ENCODE assay signal across 9 cellular contexts in the genomic region with DNA sequence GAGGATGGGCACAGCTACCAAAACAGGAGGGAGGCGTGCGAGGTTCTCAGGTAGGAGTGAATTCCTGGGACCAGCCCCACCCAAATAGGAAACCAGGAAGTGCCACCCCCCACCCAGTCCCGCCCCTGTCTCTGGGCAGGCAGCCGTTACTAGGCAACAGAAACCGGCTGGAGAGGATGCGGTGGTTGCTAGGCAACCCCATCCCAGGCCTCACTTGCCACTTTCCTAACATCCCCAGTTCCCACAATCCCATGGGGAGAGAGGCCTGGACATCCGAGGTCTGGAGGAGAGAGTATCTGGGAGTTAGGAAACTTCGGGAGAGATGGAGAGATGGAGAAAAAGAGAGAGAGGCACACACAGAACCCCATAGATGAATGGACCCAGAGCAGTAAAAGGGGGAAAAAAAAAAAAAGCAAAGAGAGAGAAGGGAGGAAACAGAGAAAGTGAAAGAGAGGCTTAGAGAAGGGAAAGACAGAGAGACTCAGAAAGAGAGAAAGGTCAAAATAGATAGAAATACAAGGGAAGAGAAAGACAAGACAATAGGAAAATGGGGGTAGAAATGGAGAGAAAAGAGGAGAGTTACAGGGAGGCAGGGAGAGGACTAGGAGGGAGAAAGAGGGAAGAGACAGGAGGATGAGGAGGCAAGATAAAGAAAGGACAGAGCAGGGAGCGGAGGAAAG. TPM values are rescaled to one million over a fixed set of nuclear protein-coding genes. Genes with fewer than 3 reads are reported as not detected.
DNase-seq lines count a peak whose midpoint lies in the region; ATAC-seq and TF ChIP-seq lines count a peak whose summit lies in the region.
"Had no signal": no experiment of that assay in that cellular context is flagged by ENCODE, and none has a peak within 500 bp of the region (broad histone marks: within the 10 kb centered on the region; RNA-seq: fewer than 3 reads in every experiment).

No MANE protein-coding gene starts in this region.

- TF ChIP-seq CTCF in fibroblast of the aortic adventitia (IDR thresholded peaks at IDR 0.05; ENCODE audit: insufficient read depth, low read length) (no peak), heart right ventricle (IDR thresholded peaks at IDR 0.05) (no peak)

- H3K36me3 ChIP-seq in heart right ventricle, result no peaks in the 10 kb centered on the region

- H3K9me3 ChIP-seq in heart right ventricle, result no peaks in the 10 kb centered on the region

- H3K27me3 ChIP-seq in heart right ventricle, result peaks cover 0 to 51% (median 43%) of the 10 kb centered on the region in 7 donors

- DNase-seq in AG08396 (ENCODE audit: low spot score), result peak; percentile 50
- peak; percentile 28 for DNase-seq in GM03348 (ENCODE audit: low spot score)
- DNase-seq in NCI-H748 (lab: John Stamatoyannopoulos, UW; ENCODE audit: unreplicated experiment), result peak; percentile 98
- peak; percentile 7 for DNase-seq in fibroblast of the aortic adventitia (ENCODE audit: low read depth)
- no peak for DNase-seq in heart right ventricle
- DNase-seq in mesenteric fat pad (ENCODE audit: low spot score), result no peak
- DNase-seq: GF-D8 had no signal

- peaks cover 0 to 12% (median 5%) of the 10 kb centered on the region in 9 donors for H3K4me1 ChIP-seq in heart right ventricle

- ATAC-seq in heart right ventricle (no peak), GM21526 (IDR thresholded peaks at IDR 0.05; ENCODE audit: low FRiP score, unreplicated experiment) (no peak), GM19395 (IDR thresholded peaks at IDR 0.05; ENCODE audit: unreplicated experiment) (no peak)

- intact Hi-C loops in heart right ventricle (cut with DNase I), result no loop called here

- WGBS in heart right ventricle, 2 donors, result 44 to 55% methylated on average over 9 of the region's 9 CpGs

- H3K4me3 ChIP-seq in fibroblast of the aortic adventitia (ENCODE audit: low read depth, low read length), result no peak overlapping the region
- H3K4me3 ChIP-seq in heart right ventricle, result no peak overlapping the region

- H3K27ac ChIP-seq in heart right ventricle, result no peak overlapping the region

RNA-seq across cellular contexts. Expression of a gene that starts 3.8 kb away (rescaled TPM):
- 0.08 and 0.18 TPM in 2 replicates for total RNA-seq in fibroblast of the aortic adventitia (ENCODE audit: low replicate concordance)
- total RNA-seq in heart right ventricle, result 1 to 10 TPM; 1.2 to 9.3 (median 3.0) TPM
- polyA plus RNA-seq in heart right ventricle, result 1 to 10 TPM in 1 of 2 donors, under 1 TPM in 1; 0.35 to 1.4 TPM
- total RNA-seq in mesenteric fat pad, result 0.80 TPM

RNA-seq across cellular contexts. Expression of a gene that starts 9.8 kb away (rescaled TPM):
- total RNA-seq in fibroblast of the aortic adventitia (ENCODE audit: low replicate concordance) (4.7 and 17.2 TPM in 2 replicates), heart right ventricle (10 to 100 TPM in 2 of 10 donors, 1 to 10 TPM in 8; 5.0 to 11.1 (median 8.1) TPM), mesenteric fat pad (8.9 TPM)
- 1 to 10 TPM; 3.4 to 5.8 TPM for polyA plus RNA-seq in heart right ventricle

Comparison
In these comparisons a context has a peak if more than half of its experiments do, and no peak if none do; other contexts are left out.
1. DNase-seq: peak in AG08396 (single experiment), GM03348 (single experiment), NCI-H748 (single experiment) and fibroblast of the aortic adventitia (single experiment); none in heart right ventricle (0 of 2) and mesenteric fat pad (single experiment).